Comparison of ENCODE assay signal across 8 cellular contexts in the genomic region with DNA sequence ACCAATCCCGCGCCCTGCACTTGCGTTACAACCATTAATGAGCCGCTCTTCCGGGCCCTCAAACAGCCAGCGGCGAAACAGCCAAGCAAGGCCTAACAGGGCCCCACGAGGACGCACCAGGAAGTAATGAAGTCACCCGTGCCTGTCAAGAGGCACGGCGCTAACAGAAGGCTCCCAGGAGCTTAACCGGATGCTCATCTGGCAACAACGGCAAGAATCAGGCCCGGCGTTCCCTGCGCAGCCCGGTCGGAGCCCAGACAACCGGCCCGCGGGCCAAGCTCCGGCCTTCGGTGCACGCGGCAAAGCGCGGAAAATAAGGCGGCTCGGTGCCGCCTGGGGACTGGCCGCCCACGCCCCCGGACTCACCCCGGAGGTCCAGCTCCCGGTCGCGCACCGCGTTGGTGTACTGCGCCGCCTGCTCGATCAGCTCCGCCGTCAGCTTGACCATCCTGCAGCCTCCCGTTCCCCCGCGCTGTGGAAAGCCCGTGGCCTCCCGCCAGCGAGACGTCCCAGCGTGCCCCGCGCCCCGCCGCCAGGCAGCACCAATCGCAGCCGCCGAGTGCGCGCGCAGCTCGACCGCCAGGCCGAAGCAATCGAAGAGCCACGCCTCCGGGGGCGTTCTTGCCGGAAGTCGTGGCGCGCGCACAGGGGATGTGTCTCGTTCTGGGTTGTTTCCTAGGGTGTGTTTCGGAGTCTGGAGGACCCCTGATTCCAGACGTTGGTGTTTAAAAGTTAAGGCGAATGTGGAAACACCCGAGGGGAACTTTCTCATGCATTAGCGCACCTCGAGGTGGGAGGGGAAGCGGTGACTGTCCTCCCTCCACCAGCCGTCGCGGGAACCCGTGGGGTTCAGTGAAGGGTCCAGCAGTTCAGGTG. TPM values are rescaled to one million over a fixed set of nuclear protein-coding genes. Genes with fewer than 3 reads are reported as not detected.
DNase-seq lines count a peak whose midpoint lies in the region; ATAC-seq and TF ChIP-seq lines count a peak whose summit lies in the region.

A gene (minus strand): TSS at position 518 of the 876 bp plus-strand sequence. CDS start 70 bp downstream, at position 448.

- TF ChIP-seq EP300 in Ishikawa (IDR thresholded peaks at IDR 0.05; ENCODE audit: borderline replicate concordance): no peak

- peak; percentile 69 for ATAC-seq in GM21576 (IDR thresholded peaks at IDR 0.05; ENCODE audit: unreplicated experiment)

- peak within 1 kb of the TSS; percentile 92 for H3K27ac ChIP-seq in epithelial cell of prostate

- no peak for TF ChIP-seq RAD21 in Ishikawa (IDR thresholded peaks at IDR 0.05; ENCODE audit: low read depth)

- DNase-seq in DMS114 treated with DMSO at 0.1 percent for 48 hours (lab: John Stamatoyannopoulos, UW; ENCODE audit: unreplicated experiment) (peak; percentile 93), OCI-M2 (lab: John Stamatoyannopoulos, UW; ENCODE audit: unreplicated experiment) (peak; percentile 22), activated T-cell treated with anti-CD3 and anti-CD28 coated beads for 4 hours (peak; percentile 94), epithelial cell of prostate (ENCODE audit: low read depth, low spot score) (peak; percentile 72), mucosa of gallbladder (ENCODE audit: low spot score) (peak; percentile 97)
- peak; percentile 97 for DNase-seq in stimulated activated CD8-positive, alpha-beta memory T cell treated with anti-CD3 and anti-CD28 coated beads, Interleukin-4, amount 100 ng/mL, for 24 hours (ENCODE audit: low read depth)

TF ChIP-seq in Ishikawa, 13 proteins besides CTCF, POLR2A, EP300 and RAD21:
- TF ChIP-seq YY1 (IDR thresholded peaks at IDR 0.05; ENCODE audit: low read depth) (peak; percentile 87), NFIC (IDR thresholded peaks at IDR 0.05) (peak; percentile 63; the same call in 1 of the 2 replicates), TEAD4 (IDR thresholded peaks at IDR 0.05) (peak; percentile 29; the same call in 1 of the 2 replicates), EGR1 (IDR thresholded peaks at IDR 0.05) (peak; percentile 91), CREB1 (IDR thresholded peaks at IDR 0.05; ENCODE audit: low read depth) (no peak), TAF1 (IDR thresholded peaks at IDR 0.05; ENCODE audit: low read depth) (peak; percentile 91), ZBTB7A (IDR thresholded peaks at IDR 0.05; ENCODE audit: low read depth) (no peak), CEBPB (IDR thresholded peaks at IDR 0.05) (no peak), TCF12 (IDR thresholded peaks at IDR 0.05; ENCODE audit: low read depth) (peak; percentile 62; the same call in 1 of the 2 replicates), FOXM1 (IDR thresholded peaks at IDR 0.05; ENCODE audit: borderline replicate concordance, low read depth) (0 out of 2 replicates have a peak, but pooled peaks have one; percentile 25)
- TF ChIP-seq, protein P1, sequence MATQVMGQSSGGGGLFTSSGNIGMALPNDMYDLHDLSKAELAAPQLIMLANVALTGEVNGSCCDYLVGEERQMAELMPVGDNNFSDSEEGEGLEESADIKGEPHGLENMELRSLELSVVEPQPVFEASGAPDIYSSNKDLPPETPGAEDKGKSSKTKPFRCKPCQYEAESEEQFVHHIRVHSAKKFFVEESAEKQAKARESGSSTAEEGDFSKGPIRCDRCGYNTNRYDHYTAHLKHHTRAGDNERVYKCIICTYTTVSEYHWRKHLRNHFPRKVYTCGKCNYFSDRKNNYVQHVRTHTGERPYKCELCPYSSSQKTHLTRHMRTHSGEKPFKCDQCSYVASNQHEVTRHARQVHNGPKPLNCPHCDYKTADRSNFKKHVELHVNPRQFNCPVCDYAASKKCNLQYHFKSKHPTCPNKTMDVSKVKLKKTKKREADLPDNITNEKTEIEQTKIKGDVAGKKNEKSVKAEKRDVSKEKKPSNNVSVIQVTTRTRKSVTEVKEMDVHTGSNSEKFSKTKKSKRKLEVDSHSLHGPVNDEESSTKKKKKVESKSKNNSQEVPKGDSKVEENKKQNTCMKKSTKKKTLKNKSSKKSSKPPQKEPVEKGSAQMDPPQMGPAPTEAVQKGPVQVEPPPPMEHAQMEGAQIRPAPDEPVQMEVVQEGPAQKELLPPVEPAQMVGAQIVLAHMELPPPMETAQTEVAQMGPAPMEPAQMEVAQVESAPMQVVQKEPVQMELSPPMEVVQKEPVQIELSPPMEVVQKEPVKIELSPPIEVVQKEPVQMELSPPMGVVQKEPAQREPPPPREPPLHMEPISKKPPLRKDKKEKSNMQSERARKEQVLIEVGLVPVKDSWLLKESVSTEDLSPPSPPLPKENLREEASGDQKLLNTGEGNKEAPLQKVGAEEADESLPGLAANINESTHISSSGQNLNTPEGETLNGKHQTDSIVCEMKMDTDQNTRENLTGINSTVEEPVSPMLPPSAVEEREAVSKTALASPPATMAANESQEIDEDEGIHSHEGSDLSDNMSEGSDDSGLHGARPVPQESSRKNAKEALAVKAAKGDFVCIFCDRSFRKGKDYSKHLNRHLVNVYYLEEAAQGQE (IDR thresholded peaks at IDR 0.05; ENCODE audit: low read depth): no peak
- TF ChIP-seq, protein P2, sequence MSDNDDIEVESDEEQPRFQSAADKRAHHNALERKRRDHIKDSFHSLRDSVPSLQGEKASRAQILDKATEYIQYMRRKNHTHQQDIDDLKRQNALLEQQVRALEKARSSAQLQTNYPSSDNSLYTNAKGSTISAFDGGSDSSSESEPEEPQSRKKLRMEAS (IDR thresholded peaks at IDR 0.05): peak; percentile 77
- TF ChIP-seq, protein P3, sequence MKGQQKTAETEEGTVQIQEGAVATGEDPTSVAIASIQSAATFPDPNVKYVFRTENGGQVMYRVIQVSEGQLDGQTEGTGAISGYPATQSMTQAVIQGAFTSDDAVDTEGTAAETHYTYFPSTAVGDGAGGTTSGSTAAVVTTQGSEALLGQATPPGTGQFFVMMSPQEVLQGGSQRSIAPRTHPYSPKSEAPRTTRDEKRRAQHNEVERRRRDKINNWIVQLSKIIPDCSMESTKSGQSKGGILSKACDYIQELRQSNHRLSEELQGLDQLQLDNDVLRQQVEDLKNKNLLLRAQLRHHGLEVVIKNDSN (IDR thresholded peaks at IDR 0.05): peak; percentile 3
TF ChIP-seq in Ishikawa: peak in this region for 9.

RNA-seq across cellular contexts. Expression of the gene that starts here (rescaled TPM):
- 33.2 TPM for total RNA-seq in mucosa of gallbladder

Comparison
In these comparisons a context has a peak if more than half of its experiments do, and no peak if none do; other contexts are left out.
1. Peak in every context shown above with its lines: DNase-seq, ATAC-seq and H3K27ac ChIP-seq.
2. DNase-seq: peak in every context shown above with its lines; median percentile 97 in mucosa of gallbladder; 97 in stimulated activated CD8-positive, alpha-beta memory T cell treated with anti-CD3 and anti-CD28 coated beads, Interleukin-4, amount 100 ng/mL, for 24 hours; 94 in activated T-cell treated with anti-CD3 and anti-CD28 coated beads for 4 hours; 93 in DMS114 treated with DMSO at 0.1 percent for 48 hours; 72 in epithelial cell of prostate; 22 in OCI-M2.